10 cellular contexts compared by ENCODE assay signal in the genomic region with DNA sequence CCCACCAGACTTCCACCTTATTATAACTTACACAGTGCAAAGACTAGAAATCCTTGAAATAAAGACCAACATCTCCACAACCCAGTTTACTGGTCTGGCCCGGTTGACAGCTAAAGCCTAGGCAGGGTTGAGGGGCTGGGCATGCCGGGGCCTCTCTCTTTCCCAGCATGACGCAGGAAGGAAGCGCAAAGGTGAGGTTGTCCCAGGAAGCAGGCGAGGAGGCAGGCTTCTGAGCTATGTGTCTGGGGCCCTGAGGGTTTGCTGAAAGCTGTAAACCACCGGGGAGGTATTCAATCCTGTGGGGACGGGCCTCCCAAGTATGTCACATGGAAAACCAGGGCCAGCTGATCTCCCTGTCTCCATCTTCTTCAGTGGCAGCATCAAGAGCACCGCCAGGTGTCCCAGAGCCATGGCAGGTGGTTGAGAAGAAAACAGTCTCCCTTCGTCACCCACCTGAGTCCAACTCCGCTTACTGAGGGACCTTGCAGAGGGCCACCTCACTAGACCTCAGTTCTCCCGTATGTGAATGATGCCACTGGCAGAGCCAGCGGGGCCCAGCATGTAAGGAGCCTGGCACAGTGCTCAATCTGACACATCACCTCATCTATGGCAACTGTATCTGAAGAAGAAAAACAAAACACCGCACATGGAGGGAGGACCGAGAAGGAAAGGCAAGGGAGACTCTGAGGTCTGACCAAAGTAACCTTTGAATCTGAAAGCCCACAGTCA. TPM values are rescaled to one million over a fixed set of nuclear protein-coding genes. Genes with fewer than 3 reads are reported as not detected.
DNase-seq lines count a peak whose midpoint lies in the region; ATAC-seq and TF ChIP-seq lines count a peak whose summit lies in the region.
"Had no signal": no experiment of that assay in that cellular context is flagged by ENCODE, and none has a peak within 500 bp of the region (broad histone marks: within the 10 kb centered on the region; RNA-seq: fewer than 3 reads in every experiment).

No MANE protein-coding gene starts in this region.

- peaks cover 74% of the 10 kb centered on the region for H3K4me1 Mint-ChIP-seq in T-helper 1 cell treated with Interleukin-12 subunit alpha and Interleukin-12 subunit beta and Interleukin-4 antibody, amounts not matched to agents 30 μg/mL and 1 μg/mL, for 36 hours (ENCODE audit: low read depth)
- peaks cover 77% of the 10 kb centered on the region for H3K4me1 Mint-ChIP-seq in activated CD8-positive, alpha-beta T cell treated with anti-CD3 and anti-CD28 coated beads, Interleukin-2, amount 10 ng/mL, durations not matched to agents 7 days and 5 days (ENCODE audit: low read depth)
- H3K4me1 Mint-ChIP-seq in stimulated activated effector memory CD8-positive, alpha-beta T cell treated with anti-CD3 and anti-CD28 coated beads, Interleukin-12 subunit alpha, Interleukin-12 subunit beta, amount 100 ng/mL, for 72 hours = peaks cover 86% of the 10 kb centered on the region
- H3K4me1 Mint-ChIP-seq in osteocyte (ENCODE audit: unreplicated experiment) = peaks cover 1% of the 10 kb centered on the region

- peak overlapping the region in 1 of 2 donors; percentile 37 for H3K27ac ChIP-seq in left lung

- H3K36me3 ChIP-seq in left lung = peaks cover 0 to 40% of the 10 kb centered on the region in 2 donors

- peaks cover 3 to 36% of the 10 kb centered on the region in 2 donors for H3K4me1 ChIP-seq in left lung

- peaks cover 53% of the 10 kb centered on the region for H3K36me3 Mint-ChIP-seq in T-helper 1 cell treated with Interleukin-12 subunit alpha and Interleukin-12 subunit beta and Interleukin-4 antibody, amounts not matched to agents 30 μg/mL and 1 μg/mL, for 36 hours (ENCODE audit: low read depth)
- peaks cover 60% of the 10 kb centered on the region for H3K36me3 Mint-ChIP-seq in activated CD8-positive, alpha-beta T cell treated with anti-CD3 and anti-CD28 coated beads, Interleukin-2, amount 10 ng/mL, durations not matched to agents 7 days and 5 days (ENCODE audit: low read depth)
- H3K36me3 Mint-ChIP-seq in stimulated activated effector memory CD8-positive, alpha-beta T cell treated with anti-CD3 and anti-CD28 coated beads, Interleukin-12 subunit alpha, Interleukin-12 subunit beta, amount 100 ng/mL, for 72 hours = peaks cover 95% of the 10 kb centered on the region
- H3K36me3 Mint-ChIP-seq in osteocyte (ENCODE audit: unreplicated experiment) = peaks cover 15% of the 10 kb centered on the region

- no peak for DNase-seq in T-helper 1 cell
- no peak for DNase-seq in activated CD8-positive, alpha-beta T cell treated with anti-CD3 and anti-CD28 coated beads, Interleukin-2, amount 10 ng/mL, durations not matched to agents 7 days and 5 days
- DNase-seq in left kidney (ENCODE audit: low read depth, low spot score) = peak; percentile 45
- no peak for DNase-seq in stimulated activated effector memory CD8-positive, alpha-beta T cell treated with anti-CD3 and anti-CD28 coated beads, Interleukin-12 subunit alpha, Interleukin-12 subunit beta, amount 100 ng/mL, for 72 hours (ENCODE audit: low spot score in 2 of 2)
- no peak for DNase-seq in osteocyte (ENCODE audit: extremely low spot score, unreplicated experiment)
- no peak for DNase-seq in left lung
- no peak for DNase-seq in NCI-H1694 (lab: John Stamatoyannopoulos, UW)
- DNase-seq: NCI-H446; stimulated activated CD4-positive, alpha-beta T cell treated with anti-CD3 and anti-CD28 coated beads, Interleukin-15, amount 100 ng/mL, for 24 hours had no signal

- no peak overlapping the region for H3K4me3 ChIP-seq in left lung

- H3K27me3 ChIP-seq in left lung = no peaks in the 10 kb centered on the region

- peak overlapping the region; percentile 55 for H3K4me3 Mint-ChIP-seq in T-helper 1 cell treated with Interleukin-12 subunit alpha and Interleukin-12 subunit beta and Interleukin-4 antibody, amounts not matched to agents 30 μg/mL and 1 μg/mL, for 36 hours
- no peak overlapping the region for H3K4me3 Mint-ChIP-seq in activated CD8-positive, alpha-beta T cell treated with anti-CD3 and anti-CD28 coated beads, Interleukin-2, amount 10 ng/mL, durations not matched to agents 7 days and 5 days
- peak overlapping the region; percentile 72 for H3K4me3 Mint-ChIP-seq in stimulated activated effector memory CD8-positive, alpha-beta T cell treated with anti-CD3 and anti-CD28 coated beads, Interleukin-12 subunit alpha, Interleukin-12 subunit beta, amount 100 ng/mL, for 72 hours
- H3K4me3 Mint-ChIP-seq in osteocyte (ENCODE audit: unreplicated experiment) = no peak overlapping the region

- peak overlapping the region; percentile 94 for H3K27ac Mint-ChIP-seq in T-helper 1 cell treated with Interleukin-12 subunit alpha and Interleukin-12 subunit beta and Interleukin-4 antibody, amounts not matched to agents 30 μg/mL and 1 μg/mL, for 36 hours
- H3K27ac Mint-ChIP-seq in activated CD8-positive, alpha-beta T cell treated with anti-CD3 and anti-CD28 coated beads, Interleukin-2, amount 10 ng/mL, durations not matched to agents 7 days and 5 days = peak overlapping the region; percentile 92
- H3K27ac Mint-ChIP-seq in stimulated activated effector memory CD8-positive, alpha-beta T cell treated with anti-CD3 and anti-CD28 coated beads, Interleukin-12 subunit alpha, Interleukin-12 subunit beta, amount 100 ng/mL, for 72 hours = peak overlapping the region; percentile 99
- H3K27ac Mint-ChIP-seq in osteocyte (ENCODE audit: unreplicated experiment) = no peak overlapping the region

- no peaks in the 10 kb centered on the region for H3K9me3 Mint-ChIP-seq in T-helper 1 cell treated with Interleukin-12 subunit alpha and Interleukin-12 subunit beta and Interleukin-4 antibody, amounts not matched to agents 30 μg/mL and 1 μg/mL, for 36 hours
- no peaks in the 10 kb centered on the region for H3K9me3 Mint-ChIP-seq in activated CD8-positive, alpha-beta T cell treated with anti-CD3 and anti-CD28 coated beads, Interleukin-2, amount 10 ng/mL, durations not matched to agents 7 days and 5 days (ENCODE audit: insufficient read depth)
- no peaks in the 10 kb centered on the region for H3K9me3 Mint-ChIP-seq in stimulated activated effector memory CD8-positive, alpha-beta T cell treated with anti-CD3 and anti-CD28 coated beads, Interleukin-12 subunit alpha, Interleukin-12 subunit beta, amount 100 ng/mL, for 72 hours
- no peaks in the 10 kb centered on the region for H3K9me3 Mint-ChIP-seq in osteocyte (ENCODE audit: unreplicated experiment)

- H3K27me3 Mint-ChIP-seq in T-helper 1 cell treated with Interleukin-12 subunit alpha and Interleukin-12 subunit beta and Interleukin-4 antibody, amounts not matched to agents 30 μg/mL and 1 μg/mL, for 36 hours (ENCODE audit: low read depth) = no peaks in the 10 kb centered on the region
- no peaks in the 10 kb centered on the region for H3K27me3 Mint-ChIP-seq in activated CD8-positive, alpha-beta T cell treated with anti-CD3 and anti-CD28 coated beads, Interleukin-2, amount 10 ng/mL, durations not matched to agents 7 days and 5 days (ENCODE audit: low read depth)
- H3K27me3 Mint-ChIP-seq in osteocyte (ENCODE audit: unreplicated experiment) = no peaks in the 10 kb centered on the region

- TF ChIP-seq CTCF in osteocyte (IDR thresholded peaks at IDR 0.05) (no peak), left lung (IDR thresholded peaks at IDR 0.05) (no peak)

- POLR2A ChIA-PET in activated CD8-positive, alpha-beta T cell treated with anti-CD3 and anti-CD28 coated beads, Interleukin-2, amount 10 ng/mL, durations not matched to agents 7 days and 5 days (lab: Charles Lee) = no interaction called here

- H3K9me3 ChIP-seq in left lung = no peaks in the 10 kb centered on the region

- CTCF ChIA-PET in activated CD8-positive, alpha-beta T cell treated with anti-CD3 and anti-CD28 coated beads, Interleukin-2, amount 10 ng/mL, durations not matched to agents 7 days and 5 days (lab: Charles Lee) = interaction anchor here (2.2 to 11.0 kb wide), 2 partner anchors 24 to 47 kb away, joined by 5 to 136 read pairs; no protein-coding TSS in a partner anchor

- ATAC-seq in activated CD8-positive, alpha-beta T cell treated with anti-CD3 and anti-CD28 coated beads, Interleukin-2, amount 10 ng/mL, durations not matched to agents 7 days and 5 days = no peak
- ATAC-seq in stimulated activated effector memory CD8-positive, alpha-beta T cell treated with anti-CD3 and anti-CD28 coated beads, Interleukin-12 subunit alpha, Interleukin-12 subunit beta, amount 100 ng/mL, for 72 hours = peak; percentile 46
- no peak for ATAC-seq in left lung

- intact Hi-C loops in left lung (cut with DNase I) = no loop called here

RNA-seq across cellular contexts. Expression of a gene that starts 49.5 kb away (rescaled TPM):
- total RNA-seq in activated CD8-positive, alpha-beta T cell treated with anti-CD3 and anti-CD28 coated beads, Interleukin-2, amount 10 ng/mL, durations not matched to agents 7 days and 5 days = 10 to 100 TPM; 19.9 to 21.8 TPM
- total RNA-seq in osteocyte = 14.7 and 17.0 TPM in 2 replicates
- total RNA-seq in left lung = 10 to 100 TPM; 26.6 to 34.6 TPM

Comparison
In these comparisons a context has a peak if more than half of its experiments do, and no peak if none do; other contexts are left out.
1. H3K4me3 Mint-ChIP-seq: peak in T-helper 1 cell treated with Interleukin-12 subunit alpha and Interleukin-12 subunit beta and Interleukin-4 antibody, amounts not matched to agents 30 μg/mL and 1 μg/mL, for 36 hours (single experiment) and stimulated activated effector memory CD8-positive, alpha-beta T cell treated with anti-CD3 and anti-CD28 coated beads, Interleukin-12 subunit alpha, Interleukin-12 subunit beta, amount 100 ng/mL, for 72 hours (single experiment); none in activated CD8-positive, alpha-beta T cell treated with anti-CD3 and anti-CD28 coated beads, Interleukin-2, amount 10 ng/mL, durations not matched to agents 7 days and 5 days (single experiment) and osteocyte (single experiment).